Comparison of ENCODE assay signal across 1 cellular context in genomic region chr19:990119-990571, GRCh38.
TF ChIP-seq lines count a peak whose summit lies in the region.

No MANE protein-coding gene starts in this region.

TF ChIP-seq in HCT116, 20 proteins besides CTCF, POLR2A, EP300 and RAD21 (continued from another document):
- TF ChIP-seq ZBTB33 (IDR thresholded peaks at IDR 0.05; ENCODE audit: extremely low read depth, insufficient replicate concordance, low read length) (no peak), SP1 (IDR thresholded peaks at IDR 0.05; ENCODE audit: low read depth) (no peak), YY1 (IDR thresholded peaks at IDR 0.05; ENCODE audit: extremely low read depth, insufficient replicate concordance, low read depth, low read length) (no peak), EZH2 (IDR thresholded peaks at IDR 0.05) (no peak), EGR1 (IDR thresholded peaks at IDR 0.05; ENCODE audit: low read depth) (no peak), MAX (IDR thresholded peaks at IDR 0.05) (no peak), SIN3A (IDR thresholded peaks at IDR 0.05; ENCODE audit: low read depth) (no peak), EZH2phosphoT487 (IDR thresholded peaks at IDR 0.05; ENCODE audit: borderline replicate concordance) (no peak)
TF ChIP-seq in HCT116: peak in this region for 0.
